26 cellular contexts compared by ENCODE assay signal in the genomic region with DNA sequence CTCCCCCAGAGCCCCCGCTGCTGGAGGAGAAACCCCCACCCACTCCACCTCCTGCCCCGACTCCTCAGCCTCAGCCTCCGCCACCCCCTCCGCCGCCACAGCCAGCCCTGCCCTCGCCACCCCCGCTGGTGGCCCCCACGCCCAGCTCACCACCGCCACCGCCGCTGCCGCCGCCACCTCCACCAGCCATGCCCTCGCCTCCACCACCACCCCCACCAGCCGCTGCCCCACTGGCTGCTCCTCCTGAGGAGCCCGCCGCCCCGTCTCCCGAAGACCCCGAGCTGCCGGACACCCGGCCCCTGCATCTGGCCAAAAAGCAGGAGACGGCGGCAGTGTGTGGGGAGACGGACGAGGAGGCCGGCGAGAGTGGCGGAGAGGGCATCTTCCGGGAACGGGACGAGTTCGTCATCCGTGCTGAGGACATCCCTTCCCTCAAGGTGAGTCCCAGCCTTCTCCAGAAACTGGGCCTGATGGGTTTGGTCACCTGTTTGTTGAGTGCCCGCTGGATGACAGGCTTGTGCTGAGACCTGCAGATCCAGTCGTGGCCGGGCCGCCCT. TPM values are rescaled to one million over a fixed set of nuclear protein-coding genes. Genes with fewer than 3 reads are reported as not detected.
DNase-seq lines count a peak whose midpoint lies in the region; ATAC-seq, FAIRE-seq and TF ChIP-seq lines count a peak whose summit lies in the region.
"Had no signal": no experiment of that assay in that cellular context is flagged by ENCODE, and none has a peak within 500 bp of the region (broad histone marks: within the 10 kb centered on the region; RNA-seq: fewer than 3 reads in every experiment).

No MANE protein-coding gene starts in this region.

- ATAC-seq in stimulated activated naive CD8-positive, alpha-beta T cell treated with anti-CD3 and anti-CD28 coated beads, Interleukin-15, amount 100 ng/mL, for 72 hours: peak; percentile 53
- ATAC-seq in stimulated activated naive CD8-positive, alpha-beta T cell treated with anti-CD3 and anti-CD28 coated beads, Interleukin-15, Interleukin-2, amounts not matched to agents 100 U/mL and 50 U/mL, for 24 hours: no peak
- ATAC-seq in HG03565 (IDR thresholded peaks at IDR 0.05; ENCODE audit: unreplicated experiment) (no peak), HG03469 (IDR thresholded peaks at IDR 0.05; ENCODE audit: unreplicated experiment) (no peak)

- H3K36me3 Mint-ChIP-seq in astrocyte (ENCODE audit: low read depth, unreplicated experiment): peaks cover 4% of the 10 kb centered on the region

- no peaks in the 10 kb centered on the region for H3K27me3 Mint-ChIP-seq in stimulated activated naive CD8-positive, alpha-beta T cell treated with anti-CD3 and anti-CD28 coated beads, Interleukin-15, amount 100 ng/mL, for 72 hours
- no peaks in the 10 kb centered on the region for H3K27me3 Mint-ChIP-seq in astrocyte (ENCODE audit: low read depth, unreplicated experiment)
- H3K27me3 Mint-ChIP-seq: CD4-positive, alpha-beta memory T cell; IgD-negative memory B cell had no signal

- H3K9me3 ChIP-seq in astrocyte (ENCODE audit: insufficient read depth, low read depth, low read length): no peaks in the 10 kb centered on the region
- H3K9me3 ChIP-seq: A549; BLaER1 treated with 17β-estradiol and CSF1 and Interleukin-3, amounts not matched to agents 10 nM and 100 nM; SJSA1 had no signal

- FAIRE-seq in astrocyte (lab: Jason Lieb, UNC): no peak
- FAIRE-seq: GM12891, GM19239, H54 had no signal

- no peak overlapping the region for H2AFZ ChIP-seq in astrocyte (ENCODE audit: low read depth, low read length)

- H3K9me3 Mint-ChIP-seq in stimulated activated naive CD8-positive, alpha-beta T cell treated with anti-CD3 and anti-CD28 coated beads, Interleukin-15, amount 100 ng/mL, for 72 hours: no peaks in the 10 kb centered on the region
- no peaks in the 10 kb centered on the region for H3K9me3 Mint-ChIP-seq in astrocyte (ENCODE audit: unreplicated experiment)
- H3K9me3 Mint-ChIP-seq: CD4-positive, alpha-beta memory T cell; HFFc6; IgD-negative memory B cell had no signal

- no peak overlapping the region for H3K4me3 Mint-ChIP-seq in stimulated activated naive CD8-positive, alpha-beta T cell treated with anti-CD3 and anti-CD28 coated beads, Interleukin-15, amount 100 ng/mL, for 72 hours
- peak overlapping the region; percentile 40 for H3K4me3 Mint-ChIP-seq in astrocyte (ENCODE audit: unreplicated experiment)
- H3K4me3 Mint-ChIP-seq: HFFc6, IgD-negative memory B cell had no signal

- no peak overlapping the region for H3K4me2 ChIP-seq in astrocyte (ENCODE audit: low read length)
- H3K4me2 ChIP-seq: A549; BLaER1 treated with 17β-estradiol and CSF1 and Interleukin-3, amounts not matched to agents 10 nM and 100 nM had no signal

- no peak overlapping the region for H3K4me3 ChIP-seq in astrocyte (ENCODE audit: insufficient read depth, low read depth, low read length)
- H3K4me3 ChIP-seq: A549; BLaER1 treated with 17β-estradiol and CSF1 and Interleukin-3, amounts not matched to agents 10 nM and 100 nM; SJSA1 had no signal

- H3K4me1 ChIP-seq in astrocyte (ENCODE audit: insufficient read depth, low read length): no peaks in the 10 kb centered on the region
- H3K4me1 ChIP-seq: A549, SJSA1 had no signal

- no peak for DNase-seq in stimulated activated naive CD8-positive, alpha-beta T cell treated with anti-CD3 and anti-CD28 coated beads, Interleukin-15, amount 100 ng/mL, for 72 hours
- no peak for DNase-seq in stimulated activated naive CD8-positive, alpha-beta T cell treated with anti-CD3 and anti-CD28 coated beads, Interleukin-15, Interleukin-2, amounts not matched to agents 100 U/mL and 50 U/mL, for 24 hours
- no peak for DNase-seq in astrocyte (ENCODE audit: low read depth)
- DNase-seq: AML-193; CD4-positive, alpha-beta memory T cell; COR-L47; EL; GDM1; HFFc6; NCI-H1048; NCI-H1417; NCI-H1694; NCI-H2029 treated with DMSO at 0.1 percent for 48 hours; NCI-H446 treated with DMSO at 0.1 percent for 48 hours; NCI-H526; Right ventricle myocardium superior; RPMI8226 had no signal

- no peak overlapping the region for H3K9ac ChIP-seq in astrocyte (ENCODE audit: low read length)
- H3K9ac ChIP-seq: BLaER1 treated with 17β-estradiol and CSF1 and Interleukin-3, amounts not matched to agents 10 nM and 100 nM had no signal

- peaks cover 51% of the 10 kb centered on the region for H4K20me1 ChIP-seq in astrocyte (ENCODE audit: insufficient read depth, low read length)

- peaks cover 20% of the 10 kb centered on the region for H3K36me3 ChIP-seq in astrocyte (ENCODE audit: insufficient read depth, low read length)

- no peak overlapping the region for H3K27ac ChIP-seq in astrocyte (ENCODE audit: low read depth, low read length)
- H3K27ac ChIP-seq: A549; BLaER1 treated with 17β-estradiol and CSF1 and Interleukin-3, amounts not matched to agents 10 nM and 100 nM; SJSA1 had no signal

- H3K27ac Mint-ChIP-seq in stimulated activated naive CD8-positive, alpha-beta T cell treated with anti-CD3 and anti-CD28 coated beads, Interleukin-15, amount 100 ng/mL, for 72 hours: no peak overlapping the region
- no peak overlapping the region for H3K27ac Mint-ChIP-seq in astrocyte (ENCODE audit: unreplicated experiment)
- H3K27ac Mint-ChIP-seq: HFFc6 had no signal

- H3K4me1 Mint-ChIP-seq in stimulated activated naive CD8-positive, alpha-beta T cell treated with anti-CD3 and anti-CD28 coated beads, Interleukin-15, amount 100 ng/mL, for 72 hours: peaks cover 16% of the 10 kb centered on the region
- no peaks in the 10 kb centered on the region for H3K4me1 Mint-ChIP-seq in astrocyte (ENCODE audit: low read depth, unreplicated experiment)

- no peaks in the 10 kb centered on the region for H3K27me3 ChIP-seq in astrocyte (ENCODE audit: insufficient read depth, low read length)
- H3K27me3 ChIP-seq: BLaER1 treated with 17β-estradiol and CSF1 and Interleukin-3, amounts not matched to agents 10 nM and 100 nM; SJSA1 had no signal

- TF ChIP-seq CTCF in astrocyte (IDR thresholded peaks at IDR 0.05; ENCODE audit: insufficient read depth, low read depth, low read length): no peak

- peaks cover 81% of the 10 kb centered on the region for H3K79me2 ChIP-seq in astrocyte (ENCODE audit: insufficient read depth, low read length)

RNA-seq across cellular contexts. Expression of a gene that starts 10.6 kb away (rescaled TPM):
- total RNA-seq in astrocyte: 29.7 and 29.9 TPM in 2 replicates

RNA-seq across cellular contexts. Expression of a gene that starts 20.4 kb away (rescaled TPM):
- 0.89 and 1.3 TPM in 2 replicates for total RNA-seq in astrocyte
- total RNA-seq: SJSA1 had no signal

RNA-seq across cellular contexts. Expression of a gene that starts 21.2 kb away (rescaled TPM):
- 74.6 and 83.8 TPM in 2 replicates for total RNA-seq in astrocyte

RNA-seq across cellular contexts. Expression of a gene that starts 38.4 kb away (rescaled TPM):
- total RNA-seq in astrocyte: 94.7 and 104 TPM in 2 replicates

RNA-seq across cellular contexts. Expression of a gene that starts 40.4 kb away (rescaled TPM):
- total RNA-seq in astrocyte: 105 and 107 TPM in 2 replicates
